ENCODE assay signal across 8 cellular contexts in the genomic region with DNA sequence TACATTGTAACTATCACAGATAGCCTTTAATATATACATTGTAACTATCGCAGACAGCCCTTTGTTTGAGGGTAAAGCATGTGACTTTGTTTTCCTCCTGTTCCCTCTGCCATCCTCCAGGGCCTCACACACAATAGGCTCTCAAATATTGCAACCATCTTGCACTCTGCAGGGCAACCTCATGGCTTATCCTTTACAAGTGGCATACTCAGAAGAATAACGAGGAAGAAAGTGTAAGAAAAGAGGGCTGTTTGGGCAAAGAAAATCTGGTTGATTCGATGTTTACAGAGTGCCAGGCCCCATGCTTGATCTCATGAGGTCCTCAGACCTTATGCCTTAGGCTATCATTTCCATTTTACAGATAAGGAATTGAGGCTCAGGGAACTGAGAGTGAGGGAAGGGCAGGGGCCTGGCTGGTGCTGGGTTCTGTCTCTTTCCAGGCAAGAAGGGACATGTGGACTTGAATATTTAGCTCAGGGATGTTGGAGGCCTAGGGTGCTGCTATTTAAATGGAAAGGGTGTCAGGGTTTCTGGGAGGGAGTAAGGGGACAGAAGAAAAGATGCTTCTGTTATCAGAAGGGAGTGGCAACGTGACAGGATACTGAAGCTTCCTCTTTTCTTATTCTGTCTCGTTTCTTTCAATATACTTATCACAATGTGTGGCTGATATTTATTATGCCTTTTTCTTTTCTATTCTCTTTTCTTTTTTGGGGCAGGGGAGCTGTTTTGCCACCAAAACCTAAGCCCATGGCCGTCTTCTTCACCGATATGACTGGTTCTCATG. TPM values are rescaled to one million over a fixed set of nuclear protein-coding genes. Genes with fewer than 3 reads are reported as not detected.
DNase-seq lines count a peak whose midpoint lies in the region; ATAC-seq and TF ChIP-seq lines count a peak whose summit lies in the region.

No MANE protein-coding gene starts in this region.

- peaks cover 24% of the 10 kb centered on the region for H3K79me2 ChIP-seq in MM.1S (ENCODE audit: low read length)

- peak overlapping the region; percentile 86 for H3K4me3 ChIP-seq in CD8-positive, alpha-beta T cell (ENCODE audit: low read depth, low read length)
- peak overlapping the region; percentile 95 for H3K4me3 ChIP-seq in MM.1S (ENCODE audit: low read length)
- H3K4me3 ChIP-seq in cardiac fibroblast (replicated peaks in 1 of 2; ENCODE audit: low read depth in 2 of 2, low read length in 2 of 2), result peak overlapping the region; percentile 66 to 90

- no peaks in the 10 kb centered on the region for H4K20me1 ChIP-seq in MM.1S (ENCODE audit: insufficient read depth, low read length)

- POLR2A ChIA-PET in CD8-positive, alpha-beta T cell (lab: Charles Lee), result interaction anchor here (0.7 to 1.4 kb wide), 4 partner anchors 12 to 1209 kb away, joined by 3 read pairs; a partner anchor contains a TSS

- H3K4me1 Mint-ChIP-seq in CD8-positive, alpha-beta T cell (ENCODE audit: low read depth), result peaks cover 36% of the 10 kb centered on the region
- H3K4me1 Mint-ChIP-seq in nephron, result peaks cover 32% of the 10 kb centered on the region

- H3K36me3 ChIP-seq in CD8-positive, alpha-beta T cell (ENCODE audit: insufficient read depth, low read length), result no peaks in the 10 kb centered on the region
- no peaks in the 10 kb centered on the region for H3K36me3 ChIP-seq in MM.1S (replicated peaks; ENCODE audit: insufficient read depth, low read length)

- peak overlapping the region; percentile 89 for H3K27ac ChIP-seq in CD8-positive, alpha-beta T cell (ENCODE audit: low read depth, low read length)
- H3K27ac ChIP-seq in MM.1S (ENCODE audit: low read length), result no peak overlapping the region

- CTCF ChIA-PET in CD8-positive, alpha-beta T cell (lab: Charles Lee), result interaction anchor here (1.3 to 1.7 kb wide), 2 partner anchors 8 to 39 kb away, joined by 9 to 12 read pairs; no protein-coding TSS in a partner anchor

- intact Hi-C loops in CD8-positive, alpha-beta T cell (cut with DNase I, micrococcal nuclease), result loop anchor here (2.0 to 10.0 kb wide), 4 partner anchors 31 to 1211 kb away; a partner anchor contains a TSS

- peak overlapping the region; percentile 74 for H3K4me2 ChIP-seq in MM.1S (ENCODE audit: low read depth, low read length)

- H3K4me3 Mint-ChIP-seq in CD8-positive, alpha-beta T cell, result peak overlapping the region; percentile 97
- peak overlapping the region; percentile 89 to 97 (median 95) for H3K4me3 Mint-ChIP-seq in nephron

- H3K27me3 Mint-ChIP-seq in CD8-positive, alpha-beta T cell (ENCODE audit: low read depth), result peaks cover 11% of the 10 kb centered on the region
- no peaks in the 10 kb centered on the region for H3K27me3 Mint-ChIP-seq in nephron (ENCODE audit: low read depth)

- peak overlapping the region; percentile 69 for H2AFZ ChIP-seq in MM.1S (ENCODE audit: low read length)

- H3K9me2 ChIP-seq in MM.1S (replicated peaks; ENCODE audit: insufficient read depth, low read length), result no peaks in the 10 kb centered on the region

- peak overlapping the region; percentile 77; the same call in 1 of the 2 replicates for H3K9ac ChIP-seq in MM.1S (ENCODE audit: low read length)

- peaks cover 18% of the 10 kb centered on the region for H3K36me3 Mint-ChIP-seq in CD8-positive, alpha-beta T cell
- peaks cover 9% of the 10 kb centered on the region for H3K36me3 Mint-ChIP-seq in nephron (ENCODE audit: low read depth)

- H3F3A ChIP-seq in MM.1S (ENCODE audit: insufficient read depth, low read length), result no peaks in the 10 kb centered on the region; the same call in 1 of the 2 replicates

- TF ChIP-seq CTCF in CD8-positive, alpha-beta T cell (IDR thresholded peaks at IDR 0.05), result no peak
- TF ChIP-seq CTCF in MM.1S (IDR thresholded peaks at IDR 0.05; ENCODE audit: low read length) (no peak), cardiac fibroblast (IDR thresholded peaks at IDR 0.05; ENCODE audit: low read depth, low read length) (no peak), nephron (IDR thresholded peaks at IDR 0.05; ENCODE audit: unreplicated experiment in 3 of 3) (no peak)

- H3K27me3 ChIP-seq in CD8-positive, alpha-beta T cell (ENCODE audit: insufficient read depth, low read length), result no peaks in the 10 kb centered on the region
- peaks cover 17% of the 10 kb centered on the region; the same call in 1 of the 2 replicates for H3K27me3 ChIP-seq in MM.1S (replicated peaks; ENCODE audit: insufficient read depth, low read length)

- ATAC-seq in CD8-positive, alpha-beta T cell, result no peak

- H3K4me1 ChIP-seq in CD8-positive, alpha-beta T cell (ENCODE audit: insufficient read depth, low read length), result peaks cover 22% of the 10 kb centered on the region
- peaks cover 5% of the 10 kb centered on the region; the same call in 1 of the 2 replicates for H3K4me1 ChIP-seq in MM.1S (ENCODE audit: low read length)

- H3K27ac Mint-ChIP-seq in CD8-positive, alpha-beta T cell, result peak overlapping the region; percentile 93
- peak overlapping the region; percentile 12 to 95 (median 88) for H3K27ac Mint-ChIP-seq in nephron

- no peaks in the 10 kb centered on the region for H3K9me3 Mint-ChIP-seq in CD8-positive, alpha-beta T cell
- H3K9me3 Mint-ChIP-seq in nephron, result no peaks in the 10 kb centered on the region

- H3K9me3 ChIP-seq in CD8-positive, alpha-beta T cell (ENCODE audit: low read length), result no peaks in the 10 kb centered on the region
- H3K9me3 ChIP-seq in MM.1S (replicated peaks; ENCODE audit: insufficient read depth, low read length), result no peaks in the 10 kb centered on the region

- no peak for DNase-seq in CD8-positive, alpha-beta T cell
- DNase-seq in MM.1S (no peak), cardiac fibroblast (ENCODE audit: low read depth in 2 of 2) (no peak), kidney glomerular epithelial cell (lab: John Stamatoyannopoulos, UW) (no peak), superior temporal gyrus (ENCODE audit: extremely low spot score) (no peak), NCI-H524 treated with DMSO at 0.1 percent for 48 hours (lab: John Stamatoyannopoulos, UW) (no peak)
- no peak for DNase-seq in central memory CD4-positive, alpha-beta T cell

RNA-seq across cellular contexts. Expression of a gene that starts 1.1 kb away (rescaled TPM):
- total RNA-seq in CD8-positive, alpha-beta T cell, result 10 to 100 TPM; 20.7 to 24.9 TPM

RNA-seq across cellular contexts. Expression of a gene that starts 30.6 kb away (rescaled TPM):
- total RNA-seq in CD8-positive, alpha-beta T cell, result not detected
